Comparison of ENCODE assay signal across 1 cellular context in the genomic region with DNA sequence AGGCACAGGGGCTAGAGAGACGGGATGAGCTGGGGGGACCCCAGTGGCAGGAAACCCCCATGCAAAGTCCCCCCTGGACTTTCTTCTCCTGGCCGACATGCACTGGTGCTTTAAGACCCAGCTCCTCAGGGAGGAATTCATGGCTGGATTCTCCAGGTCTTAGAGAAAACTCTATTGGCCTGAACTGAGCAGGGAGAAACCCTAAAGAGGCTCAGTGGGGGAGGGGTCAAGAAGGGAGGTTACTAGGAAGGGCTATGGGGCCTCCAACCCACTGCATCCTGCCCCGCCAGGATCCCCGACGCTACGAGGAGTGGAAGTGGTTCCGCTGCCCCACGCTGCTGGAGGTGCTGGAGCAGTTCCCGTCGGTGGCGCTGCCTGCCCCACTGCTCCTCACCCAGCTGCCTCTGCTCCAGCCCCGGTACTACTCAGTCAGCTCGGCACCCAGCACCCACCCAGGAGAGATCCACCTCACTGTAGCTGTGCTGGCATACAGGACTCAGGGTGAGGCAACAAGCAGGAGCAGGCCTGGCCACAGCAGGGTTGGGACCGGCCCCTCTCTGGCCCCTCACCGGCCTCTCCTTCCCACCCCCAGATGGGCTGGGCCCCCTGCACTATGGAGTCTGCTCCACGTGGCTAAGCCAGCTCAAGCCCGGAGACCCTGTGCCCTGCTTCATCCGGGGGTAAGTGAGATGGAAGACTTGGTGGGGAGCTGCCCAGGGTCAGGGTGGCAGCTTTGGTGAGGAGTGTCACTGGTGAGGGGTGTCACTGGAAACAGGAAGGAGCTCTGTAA.
A peak's percentile ranks its signal among the peaks of the same experiment; 100 is the strongest.
TF ChIP-seq lines count a peak whose summit lies in the region.

No MANE protein-coding gene starts in this region.

TF ChIP-seq in K562, 482 proteins besides CTCF, POLR2A, EP300 and RAD21 (continued from another document and continues in another):
- TF ChIP-seq, protein P1, sequence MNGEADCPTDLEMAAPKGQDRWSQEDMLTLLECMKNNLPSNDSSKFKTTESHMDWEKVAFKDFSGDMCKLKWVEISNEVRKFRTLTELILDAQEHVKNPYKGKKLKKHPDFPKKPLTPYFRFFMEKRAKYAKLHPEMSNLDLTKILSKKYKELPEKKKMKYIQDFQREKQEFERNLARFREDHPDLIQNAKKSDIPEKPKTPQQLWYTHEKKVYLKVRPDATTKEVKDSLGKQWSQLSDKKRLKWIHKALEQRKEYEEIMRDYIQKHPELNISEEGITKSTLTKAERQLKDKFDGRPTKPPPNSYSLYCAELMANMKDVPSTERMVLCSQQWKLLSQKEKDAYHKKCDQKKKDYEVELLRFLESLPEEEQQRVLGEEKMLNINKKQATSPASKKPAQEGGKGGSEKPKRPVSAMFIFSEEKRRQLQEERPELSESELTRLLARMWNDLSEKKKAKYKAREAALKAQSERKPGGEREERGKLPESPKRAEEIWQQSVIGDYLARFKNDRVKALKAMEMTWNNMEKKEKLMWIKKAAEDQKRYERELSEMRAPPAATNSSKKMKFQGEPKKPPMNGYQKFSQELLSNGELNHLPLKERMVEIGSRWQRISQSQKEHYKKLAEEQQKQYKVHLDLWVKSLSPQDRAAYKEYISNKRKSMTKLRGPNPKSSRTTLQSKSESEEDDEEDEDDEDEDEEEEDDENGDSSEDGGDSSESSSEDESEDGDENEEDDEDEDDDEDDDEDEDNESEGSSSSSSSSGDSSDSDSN (IDR thresholded peaks at IDR 0.05; ENCODE audit: borderline replicate concordance in 1 of 2, low read depth in 2 of 2, low read length in 2 of 2), result peak; percentile 26 to 53; a peak in 1 of 4 replicates
- TF ChIP-seq ZNF717 (CRISPR knock-in tag; IDR thresholded peaks at IDR 0.05), result peak; percentile 89; the same call in 1 of the 2 replicates
- 0 out of 2 replicates have a peak, but pooled peaks have one; percentile 22 for TF ChIP-seq ATF7 (IDR thresholded peaks at IDR 0.05)
- TF ChIP-seq POLR2AphosphoS5 (IDR thresholded peaks at IDR 0.05; ENCODE audit: control insufficient read depth, insufficient read depth, low read depth, low read length), result peak; percentile 9; the same call in 1 of the 2 replicates
- no peak for TF ChIP-seq PCBP2 (IDR thresholded peaks at IDR 0.05; ENCODE audit: low read depth, low read length, poor library complexity, severe bottlenecking)
- TF ChIP-seq, protein P2, sequence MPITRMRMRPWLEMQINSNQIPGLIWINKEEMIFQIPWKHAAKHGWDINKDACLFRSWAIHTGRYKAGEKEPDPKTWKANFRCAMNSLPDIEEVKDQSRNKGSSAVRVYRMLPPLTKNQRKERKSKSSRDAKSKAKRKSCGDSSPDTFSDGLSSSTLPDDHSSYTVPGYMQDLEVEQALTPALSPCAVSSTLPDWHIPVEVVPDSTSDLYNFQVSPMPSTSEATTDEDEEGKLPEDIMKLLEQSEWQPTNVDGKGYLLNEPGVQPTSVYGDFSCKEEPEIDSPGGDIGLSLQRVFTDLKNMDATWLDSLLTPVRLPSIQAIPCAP (CRISPR knock-in tag; IDR thresholded peaks at IDR 0.05; ENCODE audit: borderline replicate concordance), result no peak
- peak; percentile 27; the same call in 1 of the 2 replicates for TF ChIP-seq SREBF2 (CRISPR knock-in tag; IDR thresholded peaks at IDR 0.05)
- TF ChIP-seq PPARD (CRISPR knock-in tag; IDR thresholded peaks at IDR 0.05), result no peak
- TF ChIP-seq, protein P3, sequence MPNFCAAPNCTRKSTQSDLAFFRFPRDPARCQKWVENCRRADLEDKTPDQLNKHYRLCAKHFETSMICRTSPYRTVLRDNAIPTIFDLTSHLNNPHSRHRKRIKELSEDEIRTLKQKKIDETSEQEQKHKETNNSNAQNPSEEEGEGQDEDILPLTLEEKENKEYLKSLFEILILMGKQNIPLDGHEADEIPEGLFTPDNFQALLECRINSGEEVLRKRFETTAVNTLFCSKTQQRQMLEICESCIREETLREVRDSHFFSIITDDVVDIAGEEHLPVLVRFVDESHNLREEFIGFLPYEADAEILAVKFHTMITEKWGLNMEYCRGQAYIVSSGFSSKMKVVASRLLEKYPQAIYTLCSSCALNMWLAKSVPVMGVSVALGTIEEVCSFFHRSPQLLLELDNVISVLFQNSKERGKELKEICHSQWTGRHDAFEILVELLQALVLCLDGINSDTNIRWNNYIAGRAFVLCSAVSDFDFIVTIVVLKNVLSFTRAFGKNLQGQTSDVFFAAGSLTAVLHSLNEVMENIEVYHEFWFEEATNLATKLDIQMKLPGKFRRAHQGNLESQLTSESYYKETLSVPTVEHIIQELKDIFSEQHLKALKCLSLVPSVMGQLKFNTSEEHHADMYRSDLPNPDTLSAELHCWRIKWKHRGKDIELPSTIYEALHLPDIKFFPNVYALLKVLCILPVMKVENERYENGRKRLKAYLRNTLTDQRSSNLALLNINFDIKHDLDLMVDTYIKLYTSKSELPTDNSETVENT (CRISPR knock-in tag; IDR thresholded peaks at IDR 0.05), result peak; percentile 68; the same call in 1 of the 2 replicates
- TF ChIP-seq KLF16 (IDR thresholded peaks at IDR 0.05), result no peak
- TF ChIP-seq GTF2F1 (IDR thresholded peaks at IDR 0.05; ENCODE audit: low read depth, low read length), result no peak; the same call in 1 of the 2 replicates
- TF ChIP-seq SMARCE1 (IDR thresholded peaks at IDR 0.05), result no peak
- TF ChIP-seq KLF13 (tag; IDR thresholded peaks at IDR 0.05; ENCODE audit: borderline replicate concordance, low read depth), result no peak
- TF ChIP-seq ZNF695 (CRISPR knock-in tag; IDR thresholded peaks at IDR 0.05), result no peak
- no peak for TF ChIP-seq YBX1 (IDR thresholded peaks at IDR 0.05)
- no peak for TF ChIP-seq ZFP1 (CRISPR knock-in tag; IDR thresholded peaks at IDR 0.05)
- peak; percentile 68 for TF ChIP-seq SUPT5H (IDR thresholded peaks at IDR 0.05)
- TF ChIP-seq, protein P4, sequence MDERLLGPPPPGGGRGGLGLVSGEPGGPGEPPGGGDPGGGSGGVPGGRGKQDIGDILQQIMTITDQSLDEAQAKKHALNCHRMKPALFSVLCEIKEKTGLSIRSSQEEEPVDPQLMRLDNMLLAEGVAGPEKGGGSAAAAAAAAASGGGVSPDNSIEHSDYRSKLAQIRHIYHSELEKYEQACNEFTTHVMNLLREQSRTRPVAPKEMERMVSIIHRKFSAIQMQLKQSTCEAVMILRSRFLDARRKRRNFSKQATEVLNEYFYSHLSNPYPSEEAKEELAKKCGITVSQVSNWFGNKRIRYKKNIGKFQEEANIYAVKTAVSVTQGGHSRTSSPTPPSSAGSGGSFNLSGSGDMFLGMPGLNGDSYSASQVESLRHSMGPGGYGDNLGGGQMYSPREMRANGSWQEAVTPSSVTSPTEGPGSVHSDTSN (CRISPR knock-in tag; IDR thresholded peaks at IDR 0.05; ENCODE audit: low read depth), result no peak
- TF ChIP-seq, protein P4 (tag; conservative IDR thresholded peaks at IDR 0.05; ENCODE audit: low read depth), result no peak
- TF ChIP-seq, protein P5, sequence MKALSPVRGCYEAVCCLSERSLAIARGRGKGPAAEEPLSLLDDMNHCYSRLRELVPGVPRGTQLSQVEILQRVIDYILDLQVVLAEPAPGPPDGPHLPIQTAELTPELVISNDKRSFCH (CRISPR knock-in tag; IDR thresholded peaks at IDR 0.05), result no peak
- TF ChIP-seq, protein P5 (tag; IDR thresholded peaks at IDR 0.05), result peak; percentile 39; the same call in 1 of the 2 replicates
- TF ChIP-seq, protein P6, sequence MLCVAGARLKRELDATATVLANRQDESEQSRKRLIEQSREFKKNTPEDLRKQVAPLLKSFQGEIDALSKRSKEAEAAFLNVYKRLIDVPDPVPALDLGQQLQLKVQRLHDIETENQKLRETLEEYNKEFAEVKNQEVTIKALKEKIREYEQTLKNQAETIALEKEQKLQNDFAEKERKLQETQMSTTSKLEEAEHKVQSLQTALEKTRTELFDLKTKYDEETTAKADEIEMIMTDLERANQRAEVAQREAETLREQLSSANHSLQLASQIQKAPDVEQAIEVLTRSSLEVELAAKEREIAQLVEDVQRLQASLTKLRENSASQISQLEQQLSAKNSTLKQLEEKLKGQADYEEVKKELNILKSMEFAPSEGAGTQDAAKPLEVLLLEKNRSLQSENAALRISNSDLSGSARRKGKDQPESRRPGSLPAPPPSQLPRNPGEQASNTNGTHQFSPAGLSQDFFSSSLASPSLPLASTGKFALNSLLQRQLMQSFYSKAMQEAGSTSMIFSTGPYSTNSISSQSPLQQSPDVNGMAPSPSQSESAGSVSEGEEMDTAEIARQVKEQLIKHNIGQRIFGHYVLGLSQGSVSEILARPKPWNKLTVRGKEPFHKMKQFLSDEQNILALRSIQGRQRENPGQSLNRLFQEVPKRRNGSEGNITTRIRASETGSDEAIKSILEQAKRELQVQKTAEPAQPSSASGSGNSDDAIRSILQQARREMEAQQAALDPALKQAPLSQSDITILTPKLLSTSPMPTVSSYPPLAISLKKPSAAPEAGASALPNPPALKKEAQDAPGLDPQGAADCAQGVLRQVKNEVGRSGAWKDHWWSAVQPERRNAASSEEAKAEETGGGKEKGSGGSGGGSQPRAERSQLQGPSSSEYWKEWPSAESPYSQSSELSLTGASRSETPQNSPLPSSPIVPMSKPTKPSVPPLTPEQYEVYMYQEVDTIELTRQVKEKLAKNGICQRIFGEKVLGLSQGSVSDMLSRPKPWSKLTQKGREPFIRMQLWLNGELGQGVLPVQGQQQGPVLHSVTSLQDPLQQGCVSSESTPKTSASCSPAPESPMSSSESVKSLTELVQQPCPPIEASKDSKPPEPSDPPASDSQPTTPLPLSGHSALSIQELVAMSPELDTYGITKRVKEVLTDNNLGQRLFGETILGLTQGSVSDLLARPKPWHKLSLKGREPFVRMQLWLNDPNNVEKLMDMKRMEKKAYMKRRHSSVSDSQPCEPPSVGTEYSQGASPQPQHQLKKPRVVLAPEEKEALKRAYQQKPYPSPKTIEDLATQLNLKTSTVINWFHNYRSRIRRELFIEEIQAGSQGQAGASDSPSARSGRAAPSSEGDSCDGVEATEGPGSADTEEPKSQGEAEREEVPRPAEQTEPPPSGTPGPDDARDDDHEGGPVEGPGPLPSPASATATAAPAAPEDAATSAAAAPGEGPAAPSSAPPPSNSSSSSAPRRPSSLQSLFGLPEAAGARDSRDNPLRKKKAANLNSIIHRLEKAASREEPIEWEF (CRISPR knock-in tag; IDR thresholded peaks at IDR 0.05), result peak; percentile 21; the same call in 1 of the 2 replicates
- no peak for TF ChIP-seq CBX8 (IDR thresholded peaks at IDR 0.05; ENCODE audit: borderline replicate concordance, extremely low read depth, low read depth, low read length, poor library complexity, severe bottlenecking)
- TF ChIP-seq ZNF384 (IDR thresholded peaks at IDR 0.05; ENCODE audit: low read depth, low read length), result no peak
- no peak for TF ChIP-seq CEBPB (tag; IDR thresholded peaks at IDR 0.05)
- TF ChIP-seq GATAD2B (IDR thresholded peaks at IDR 0.05; ENCODE audit: borderline replicate concordance), result no peak
- TF ChIP-seq, protein P7, sequence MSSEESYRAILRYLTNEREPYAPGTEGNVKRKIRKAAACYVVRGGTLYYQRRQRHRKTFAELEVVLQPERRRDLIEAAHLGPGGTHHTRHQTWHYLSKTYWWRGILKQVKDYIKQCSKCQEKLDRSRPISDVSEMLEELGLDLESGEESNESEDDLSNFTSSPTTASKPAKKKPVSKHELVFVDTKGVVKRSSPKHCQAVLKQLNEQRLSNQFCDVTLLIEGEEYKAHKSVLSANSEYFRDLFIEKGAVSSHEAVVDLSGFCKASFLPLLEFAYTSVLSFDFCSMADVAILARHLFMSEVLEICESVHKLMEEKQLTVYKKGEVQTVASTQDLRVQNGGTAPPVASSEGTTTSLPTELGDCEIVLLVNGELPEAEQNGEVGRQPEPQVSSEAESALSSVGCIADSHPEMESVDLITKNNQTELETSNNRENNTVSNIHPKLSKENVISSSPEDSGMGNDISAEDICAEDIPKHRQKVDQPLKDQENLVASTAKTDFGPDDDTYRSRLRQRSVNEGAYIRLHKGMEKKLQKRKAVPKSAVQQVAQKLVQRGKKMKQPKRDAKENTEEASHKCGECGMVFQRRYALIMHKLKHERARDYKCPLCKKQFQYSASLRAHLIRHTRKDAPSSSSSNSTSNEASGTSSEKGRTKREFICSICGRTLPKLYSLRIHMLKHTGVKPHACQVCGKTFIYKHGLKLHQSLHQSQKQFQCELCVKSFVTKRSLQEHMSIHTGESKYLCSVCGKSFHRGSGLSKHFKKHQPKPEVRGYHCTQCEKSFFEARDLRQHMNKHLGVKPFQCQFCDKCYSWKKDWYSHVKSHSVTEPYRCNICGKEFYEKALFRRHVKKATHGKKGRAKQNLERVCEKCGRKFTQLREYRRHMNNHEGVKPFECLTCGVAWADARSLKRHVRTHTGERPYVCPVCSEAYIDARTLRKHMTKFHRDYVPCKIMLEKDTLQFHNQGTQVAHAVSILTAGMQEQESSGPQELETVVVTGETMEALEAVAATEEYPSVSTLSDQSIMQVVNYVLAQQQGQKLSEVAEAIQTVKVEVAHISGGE (CRISPR knock-in tag; IDR thresholded peaks at IDR 0.05), result no peak
- no peak for TF ChIP-seq SRSF9 (IDR thresholded peaks at IDR 0.05; ENCODE audit: borderline replicate concordance, low read depth, low read length)
- no peak for TF ChIP-seq ZNF324 (CRISPR knock-in tag; IDR thresholded peaks at IDR 0.05)
- no peak for TF ChIP-seq MEF2D (tag; conservative IDR thresholded peaks at IDR 0.05; ENCODE audit: low read depth)
- no peak for TF ChIP-seq BCOR (IDR thresholded peaks at IDR 0.05)
- TF ChIP-seq ZNF282 (CRISPR knock-in tag; IDR thresholded peaks at IDR 0.05), result no peak
- peak; percentile 53; the same call in 1 of the 2 replicates for TF ChIP-seq MXI1 (IDR thresholded peaks at IDR 0.05; ENCODE audit: low read depth, low read length)
- TF ChIP-seq, protein P8, sequence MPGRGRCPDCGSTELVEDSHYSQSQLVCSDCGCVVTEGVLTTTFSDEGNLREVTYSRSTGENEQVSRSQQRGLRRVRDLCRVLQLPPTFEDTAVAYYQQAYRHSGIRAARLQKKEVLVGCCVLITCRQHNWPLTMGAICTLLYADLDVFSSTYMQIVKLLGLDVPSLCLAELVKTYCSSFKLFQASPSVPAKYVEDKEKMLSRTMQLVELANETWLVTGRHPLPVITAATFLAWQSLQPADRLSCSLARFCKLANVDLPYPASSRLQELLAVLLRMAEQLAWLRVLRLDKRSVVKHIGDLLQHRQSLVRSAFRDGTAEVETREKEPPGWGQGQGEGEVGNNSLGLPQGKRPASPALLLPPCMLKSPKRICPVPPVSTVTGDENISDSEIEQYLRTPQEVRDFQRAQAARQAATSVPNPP (IDR thresholded peaks at IDR 0.05; ENCODE audit: borderline replicate concordance, insufficient read depth, insufficient read length), result no peak
- TF ChIP-seq, protein P9, sequence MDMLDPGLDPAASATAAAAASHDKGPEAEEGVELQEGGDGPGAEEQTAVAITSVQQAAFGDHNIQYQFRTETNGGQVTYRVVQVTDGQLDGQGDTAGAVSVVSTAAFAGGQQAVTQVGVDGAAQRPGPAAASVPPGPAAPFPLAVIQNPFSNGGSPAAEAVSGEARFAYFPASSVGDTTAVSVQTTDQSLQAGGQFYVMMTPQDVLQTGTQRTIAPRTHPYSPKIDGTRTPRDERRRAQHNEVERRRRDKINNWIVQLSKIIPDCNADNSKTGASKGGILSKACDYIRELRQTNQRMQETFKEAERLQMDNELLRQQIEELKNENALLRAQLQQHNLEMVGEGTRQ (CRISPR knock-in tag; IDR thresholded peaks at IDR 0.05), result no peak
- peak; percentile 65 for TF ChIP-seq TBP (optimal IDR thresholded peaks at IDR 0.05; ENCODE audit: low read depth, low read length)
- TF ChIP-seq ZNF778 (CRISPR knock-in tag; IDR thresholded peaks at IDR 0.05), result no peak
- TF ChIP-seq IFI16 (CRISPR knock-in tag; IDR thresholded peaks at IDR 0.05), result no peak
